ENCODE assay signal across 14 cellular contexts in the genomic region with DNA sequence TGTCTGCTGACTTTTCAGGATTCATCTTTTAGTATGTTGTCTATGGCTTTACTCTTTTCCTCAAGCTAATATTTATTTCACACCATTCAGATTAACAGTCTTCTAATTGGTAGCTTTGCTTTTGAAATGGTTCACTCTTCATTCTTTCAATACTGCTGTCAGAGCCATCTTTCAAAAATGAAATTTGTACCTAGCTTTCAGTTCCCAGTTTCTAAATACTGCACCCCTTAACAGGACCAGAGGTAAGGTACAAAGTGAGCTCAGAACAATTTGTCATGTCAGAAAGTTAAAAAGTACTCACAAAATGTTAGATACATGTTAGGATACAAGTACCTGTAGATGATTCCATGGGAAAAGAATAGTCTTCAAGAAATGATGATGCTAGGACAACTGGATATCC.
DNase-seq lines count a peak whose midpoint lies in the region; ATAC-seq and TF ChIP-seq lines count a peak whose summit lies in the region.
"Had no signal": no experiment of that assay in that cellular context is flagged by ENCODE, and none has a peak within 500 bp of the region (broad histone marks: within the 10 kb centered on the region; RNA-seq: fewer than 3 reads in every experiment).

No MANE protein-coding gene starts in this region.

- in situ Hi-C loops in brain microvascular endothelial cell (cut with HindIII; ENCODE audit: low pct_ligation_motif_present, low sequenced_read_pairs) = no loop called here

- no peak overlapping the region for H3K4me3 ChIP-seq in brain microvascular endothelial cell (ENCODE audit: low read depth, low read length)

- DNase-seq in brain microvascular endothelial cell = no peak
- DNase-seq in HK-2 (ENCODE audit: unreplicated experiment) = no peak
- DNase-seq in NCI-H2081 (lab: John Stamatoyannopoulos, UW) = no peak
- DNase-seq in NCI-H1694 (lab: John Stamatoyannopoulos, UW) = no peak
- DNase-seq: CD8-positive, alpha-beta T cell; COR-L47; DMS153; DMS79 treated with DMSO at 0.1 percent for 48 hours; EL had no signal

- H3K36me3 ChIP-seq in brain microvascular endothelial cell (replicated peaks) = no peaks in the 10 kb centered on the region

- ATAC-seq in GM18868 (IDR thresholded peaks at IDR 0.05; ENCODE audit: unreplicated experiment) (peak; percentile 55), GM21723 (IDR thresholded peaks at IDR 0.05; ENCODE audit: unreplicated experiment) (peak; percentile 49), HG02885 (IDR thresholded peaks at IDR 0.05; ENCODE audit: poor library complexity, unreplicated experiment) (peak; percentile 62)
- ATAC-seq: CD8-positive, alpha-beta T cell; HCT116 had no signal

- no peak overlapping the region for H3K27ac ChIP-seq in brain microvascular endothelial cell
- H3K27ac ChIP-seq: HL-60 had no signal

- no peak for TF ChIP-seq CTCF in brain microvascular endothelial cell (IDR thresholded peaks at IDR 0.05; ENCODE audit: low read depth, low read length, missing control alignments)

- no peaks in the 10 kb centered on the region for H3K27me3 ChIP-seq in brain microvascular endothelial cell (replicated peaks)
